Comparison of ENCODE assay signal across 1 cellular context in the genomic region with DNA sequence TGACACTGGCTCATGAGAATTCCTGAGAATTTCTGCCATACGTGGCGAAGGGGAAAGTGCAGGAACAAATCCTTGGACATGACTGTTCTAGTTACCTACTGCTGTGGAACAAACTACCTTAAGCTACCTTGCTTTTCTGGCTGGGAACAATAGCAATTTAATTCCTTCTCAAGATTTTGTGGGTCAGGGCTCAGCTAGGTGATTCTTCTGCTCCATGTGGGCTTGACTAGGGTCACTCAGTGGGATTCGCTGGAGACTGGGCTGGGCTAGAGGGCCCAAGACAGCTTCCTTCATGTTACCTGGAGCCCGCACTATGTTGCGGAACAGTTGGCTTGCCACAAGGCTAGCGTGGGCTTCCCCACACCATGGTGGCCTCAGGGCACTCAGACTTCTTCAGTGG.
TF ChIP-seq lines count a peak whose summit lies in the region.

No MANE protein-coding gene starts in this region.

TF ChIP-seq in GM23338, 12 proteins besides CTCF, POLR2A, EP300 and RAD21 (continued from another document):
- TF ChIP-seq, protein P1, sequence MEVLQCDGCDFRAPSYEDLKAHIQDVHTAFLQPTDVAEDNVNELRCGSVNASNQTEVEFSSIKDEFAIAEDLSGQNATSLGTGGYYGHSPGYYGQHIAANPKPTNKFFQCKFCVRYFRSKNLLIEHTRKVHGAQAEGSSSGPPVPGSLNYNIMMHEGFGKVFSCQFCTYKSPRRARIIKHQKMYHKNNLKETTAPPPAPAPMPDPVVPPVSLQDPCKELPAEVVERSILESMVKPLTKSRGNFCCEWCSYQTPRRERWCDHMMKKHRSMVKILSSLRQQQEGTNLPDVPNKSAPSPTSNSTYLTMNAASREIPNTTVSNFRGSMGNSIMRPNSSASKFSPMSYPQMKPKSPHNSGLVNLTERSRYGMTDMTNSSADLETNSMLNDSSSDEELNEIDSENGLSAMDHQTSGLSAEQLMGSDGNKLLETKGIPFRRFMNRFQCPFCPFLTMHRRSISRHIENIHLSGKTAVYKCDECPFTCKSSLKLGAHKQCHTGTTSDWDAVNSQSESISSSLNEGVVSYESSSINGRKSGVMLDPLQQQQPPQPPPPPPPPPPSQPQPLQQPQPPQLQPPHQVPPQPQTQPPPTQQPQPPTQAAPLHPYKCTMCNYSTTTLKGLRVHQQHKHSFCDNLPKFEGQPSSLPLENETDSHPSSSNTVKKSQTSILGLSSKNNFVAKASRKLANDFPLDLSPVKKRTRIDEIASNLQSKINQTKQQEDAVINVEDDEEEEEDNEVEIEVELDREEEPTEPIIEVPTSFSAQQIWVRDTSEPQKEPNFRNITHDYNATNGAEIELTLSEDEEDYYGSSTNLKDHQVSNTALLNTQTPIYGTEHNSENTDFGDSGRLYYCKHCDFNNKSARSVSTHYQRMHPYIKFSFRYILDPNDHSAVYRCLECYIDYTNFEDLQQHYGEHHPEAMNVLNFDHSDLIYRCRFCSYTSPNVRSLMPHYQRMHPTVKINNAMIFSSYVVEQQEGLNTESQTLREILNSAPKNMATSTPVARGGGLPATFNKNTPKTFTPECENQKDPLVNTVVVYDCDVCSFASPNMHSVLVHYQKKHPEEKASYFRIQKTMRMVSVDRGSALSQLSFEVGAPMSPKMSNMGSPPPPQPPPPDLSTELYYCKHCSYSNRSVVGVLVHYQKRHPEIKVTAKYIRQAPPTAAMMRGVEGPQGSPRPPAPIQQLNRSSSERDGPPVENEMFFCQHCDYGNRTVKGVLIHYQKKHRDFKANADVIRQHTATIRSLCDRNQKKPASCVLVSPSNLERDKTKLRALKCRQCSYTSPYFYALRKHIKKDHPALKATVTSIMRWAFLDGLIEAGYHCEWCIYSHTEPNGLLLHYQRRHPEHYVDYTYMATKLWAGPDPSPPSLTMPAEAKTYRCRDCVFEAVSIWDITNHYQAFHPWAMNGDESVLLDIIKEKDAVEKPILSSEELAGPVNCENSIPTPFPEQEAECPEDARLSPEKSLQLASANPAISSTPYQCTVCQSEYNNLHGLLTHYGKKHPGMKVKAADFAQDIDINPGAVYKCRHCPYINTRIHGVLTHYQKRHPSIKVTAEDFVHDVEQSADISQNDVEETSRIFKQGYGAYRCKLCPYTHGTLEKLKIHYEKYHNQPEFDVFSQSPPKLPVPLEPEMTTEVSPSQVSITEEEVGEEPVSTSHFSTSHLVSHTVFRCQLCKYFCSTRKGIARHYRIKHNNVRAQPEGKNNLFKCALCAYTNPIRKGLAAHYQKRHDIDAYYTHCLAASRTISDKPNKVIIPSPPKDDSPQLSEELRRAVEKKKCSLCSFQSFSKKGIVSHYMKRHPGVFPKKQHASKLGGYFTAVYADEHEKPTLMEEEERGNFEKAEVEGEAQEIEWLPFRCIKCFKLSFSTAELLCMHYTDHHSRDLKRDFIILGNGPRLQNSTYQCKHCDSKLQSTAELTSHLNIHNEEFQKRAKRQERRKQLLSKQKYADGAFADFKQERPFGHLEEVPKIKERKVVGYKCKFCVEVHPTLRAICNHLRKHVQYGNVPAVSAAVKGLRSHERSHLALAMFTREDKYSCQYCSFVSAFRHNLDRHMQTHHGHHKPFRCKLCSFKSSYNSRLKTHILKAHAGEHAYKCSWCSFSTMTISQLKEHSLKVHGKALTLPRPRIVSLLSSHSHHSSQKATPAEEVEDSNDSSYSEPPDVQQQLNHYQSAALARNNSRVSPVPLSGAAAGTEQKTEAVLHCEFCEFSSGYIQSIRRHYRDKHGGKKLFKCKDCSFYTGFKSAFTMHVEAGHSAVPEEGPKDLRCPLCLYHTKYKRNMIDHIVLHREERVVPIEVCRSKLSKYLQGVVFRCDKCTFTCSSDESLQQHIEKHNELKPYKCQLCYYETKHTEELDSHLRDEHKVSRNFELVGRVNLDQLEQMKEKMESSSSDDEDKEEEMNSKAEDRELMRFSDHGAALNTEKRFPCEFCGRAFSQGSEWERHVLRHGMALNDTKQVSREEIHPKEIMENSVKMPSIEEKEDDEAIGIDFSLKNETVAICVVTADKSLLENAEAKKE (CRISPR knock-in tag; IDR thresholded peaks at IDR 0.05): no peak
- TF ChIP-seq EZH2 (IDR thresholded peaks at IDR 0.05; ENCODE audit: low read depth, unreplicated experiment): no peak
- peak; percentile 81 for TF ChIP-seq ZNF331 (CRISPR knock-in tag; IDR thresholded peaks at IDR 0.05; ENCODE audit: low read depth)
